Comparison of ENCODE assay signal across 8 cellular contexts in the genomic region with DNA sequence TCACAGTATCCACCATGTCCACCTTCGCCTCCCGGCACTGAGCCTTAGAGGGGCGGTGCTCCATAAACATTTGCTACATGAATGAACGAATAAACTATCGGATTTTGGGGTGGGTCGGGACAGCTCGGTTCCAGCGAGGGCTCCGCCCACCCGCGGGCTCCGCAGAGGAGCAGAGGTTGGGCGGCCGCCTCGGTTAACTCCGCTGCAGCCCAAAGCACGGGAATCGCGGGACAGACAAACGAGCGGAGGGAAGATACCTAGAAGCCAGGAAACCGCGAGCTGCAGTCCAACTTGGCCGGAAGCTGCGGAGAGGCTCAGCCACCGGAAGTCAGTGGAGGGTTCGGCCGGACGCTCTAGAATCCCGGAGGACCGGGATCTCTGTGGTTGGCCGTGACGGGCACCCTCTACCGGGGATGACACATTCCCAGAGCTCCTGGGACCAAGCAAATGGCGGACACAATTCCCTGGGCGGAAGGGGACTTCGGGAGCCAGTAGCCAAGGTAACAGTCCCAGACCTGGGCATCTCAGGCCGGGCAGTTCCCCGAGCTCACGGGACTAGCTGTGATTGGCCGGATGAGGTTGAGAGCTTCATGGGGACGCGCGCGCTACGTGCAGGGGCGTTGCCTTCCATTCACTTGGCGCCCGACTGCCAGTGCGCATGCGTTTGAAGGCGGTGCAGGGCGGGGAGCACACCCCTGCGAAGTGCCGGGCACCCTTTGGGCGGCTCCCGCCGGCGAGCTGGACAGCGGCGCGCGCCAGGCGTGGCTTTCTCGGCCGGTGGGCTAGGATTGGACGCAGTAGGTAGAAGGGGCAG. TPM values are rescaled to one million over a fixed set of nuclear protein-coding genes. Genes with fewer than 3 reads are reported as not detected.
DNase-seq lines count a peak whose midpoint lies in the region; ATAC-seq and TF ChIP-seq lines count a peak whose summit lies in the region.

No MANE protein-coding gene starts in this region.

- intact Hi-C loops in CD4-positive, alpha-beta memory T cell (cut with micrococcal nuclease), result loop anchor here (1.0 to 10.0 kb wide), 5 partner anchors 8 to 523 kb away; partner anchors contain the start of genes ALDH3A2, B9D1 and PRPSAP2
- intact Hi-C loops in dorsolateral prefrontal cortex (cut with DNase I), result loop anchor here in 1 of 2 donors (2.0 to 5.0 kb wide), 3 partner anchors 15 to 389 kb away; partner anchors contain the start of gene B9D1

- peaks cover 0 to 3% (median 0%) of the 10 kb centered on the region in 8 donors for H3K9me3 Mint-ChIP-seq in CD4-positive, alpha-beta memory T cell
- no peaks in the 10 kb centered on the region for H3K9me3 Mint-ChIP-seq in activated CD4-positive, alpha-beta memory T cell treated with anti-CD3 and anti-CD28 coated beads, Interleukin-2, amount 10 ng/mL, durations not matched to agents 7 days and 5 days

- H3K36me3 Mint-ChIP-seq in CD4-positive, alpha-beta memory T cell, result peaks cover 22 to 38% of the 10 kb centered on the region in 2 donors
- H3K36me3 Mint-ChIP-seq in activated CD4-positive, alpha-beta memory T cell treated with anti-CD3 and anti-CD28 coated beads, Interleukin-2, amount 10 ng/mL, durations not matched to agents 7 days and 5 days (ENCODE audit: low read depth), result peaks cover 33% of the 10 kb centered on the region

- H3K9ac ChIP-seq in liver (ENCODE audit: low read depth in 1 of 2, low read length in 2 of 2), result peak overlapping the region; percentile 71 to 89

- ATAC-seq in GM19455 (IDR thresholded peaks at IDR 0.05; ENCODE audit: unreplicated experiment), result peak; percentile 86

- peak overlapping the region; percentile 91 to 99 (median 98) for H3K27ac Mint-ChIP-seq in CD4-positive, alpha-beta memory T cell
- peak overlapping the region; percentile 98 for H3K27ac Mint-ChIP-seq in activated CD4-positive, alpha-beta memory T cell treated with anti-CD3 and anti-CD28 coated beads, Interleukin-2, amount 10 ng/mL, durations not matched to agents 7 days and 5 days

- WGBS in liver, result under 1% methylated on average over 67 of the region's 67 CpGs

- H3K4me3 Mint-ChIP-seq in CD4-positive, alpha-beta memory T cell, result peak overlapping the region; percentile 94 to 100 (median 99)
- H3K4me3 Mint-ChIP-seq in activated CD4-positive, alpha-beta memory T cell treated with anti-CD3 and anti-CD28 coated beads, Interleukin-2, amount 10 ng/mL, durations not matched to agents 7 days and 5 days, result peak overlapping the region; percentile 92

- DNase-seq in CD4-positive, alpha-beta memory T cell, result peak; percentile 94 to 96 (median 95)
- DNase-seq in HK-2 (ENCODE audit: unreplicated experiment), result peak; percentile 99
- peak; percentile 100 for DNase-seq in NCI-H82 treated with DMSO at 0.1 percent for 48 hours (lab: John Stamatoyannopoulos, UW; ENCODE audit: unreplicated experiment)
- peak; percentile 98 for DNase-seq in activated CD4-positive, alpha-beta memory T cell treated with anti-CD3 and anti-CD28 coated beads, Interleukin-2, amount 10 ng/mL, durations not matched to agents 7 days and 5 days
- peak; percentile 97 to 100 (median 98) for DNase-seq in dorsolateral prefrontal cortex
- peak; percentile 91 for DNase-seq in stimulated activated CD4-positive, alpha-beta T cell treated with anti-CD3 and anti-CD28 coated beads, Interleukin-4, amount 100 ng/mL, for 1 hour

- H3K4me1 Mint-ChIP-seq in CD4-positive, alpha-beta memory T cell, result peaks cover 12 to 49% (median 18%) of the 10 kb centered on the region in 4 donors
- peaks cover 44% of the 10 kb centered on the region for H3K4me1 Mint-ChIP-seq in activated CD4-positive, alpha-beta memory T cell treated with anti-CD3 and anti-CD28 coated beads, Interleukin-2, amount 10 ng/mL, durations not matched to agents 7 days and 5 days

- H3K27ac ChIP-seq in CD4-positive, alpha-beta memory T cell (ENCODE audit: low read depth, low read length), result peak overlapping the region; percentile 91
- H3K27ac ChIP-seq in dorsolateral prefrontal cortex (peak overlapping the region; percentile 79 to 99 (median 96)), liver (ENCODE audit: low read depth in 1 of 2, low read length in 2 of 2) (peak overlapping the region; percentile 95 to 97)

- CTCF ChIA-PET in CD4-positive, alpha-beta memory T cell (lab: Charles Lee; ENCODE audit: partially characterized antibody), result interaction anchor here (0.7 to 3.3 kb wide), 12 partner anchors 8 to 385 kb away, joined by 3 to 84 read pairs (median 4); partner anchors contain the start of genes ALDH3A2 and B9D1
- CTCF ChIA-PET in activated CD4-positive, alpha-beta memory T cell treated with anti-CD3 and anti-CD28 coated beads, Interleukin-2, amount 10 ng/mL, durations not matched to agents 7 days and 5 days (lab: Charles Lee), result interaction anchor here (0.7 to 3.1 kb wide), 14 partner anchors 9 to 433 kb away, joined by 3 to 71 read pairs (median 5); partner anchors contain the start of genes ALDH3A2, B9D1 and MFAP4

- H3K9me3 ChIP-seq in CD4-positive, alpha-beta memory T cell (ENCODE audit: control insufficient read depth in 1 of 2, low read length in 2 of 2), result no peaks in the 10 kb centered on the region
- H3K9me3 ChIP-seq in liver (ENCODE audit: control insufficient read depth in 4 of 4, low read length in 3 of 4), result no peaks in the 10 kb centered on the region

- TF ChIP-seq CTCF in dorsolateral prefrontal cortex (IDR thresholded peaks at IDR 0.05 in 54 of 56, conservative IDR thresholded peaks at IDR 0.05 in 2 of 56; ENCODE audit: low read depth in 1 of 56, partially characterized antibody in 56 of 56) (peak in 52 of 56 donors; percentile 7 to 70 (median 40)), liver (IDR thresholded peaks at IDR 0.05; ENCODE audit: low read depth, low read length, missing input control) (no peak)

- POLR2A ChIA-PET in CD4-positive, alpha-beta memory T cell (lab: Charles Lee; ENCODE audit: partially characterized antibody), result interaction anchor here (0.6 to 2.4 kb wide), 14 partner anchors 8 to 490 kb away, joined by 3 to 47 read pairs (median 4); partner anchors contain the start of genes ALDH3A2, B9D1 and ULK2
- POLR2A ChIA-PET in activated CD4-positive, alpha-beta memory T cell treated with anti-CD3 and anti-CD28 coated beads, Interleukin-2, amount 10 ng/mL, durations not matched to agents 7 days and 5 days (lab: Charles Lee), result interaction anchor here (0.6 to 3.3 kb wide), 19 partner anchors 9 to 1666 kb away, joined by 3 to 50 read pairs (median 3); partner anchors contain the start of genes AKAP10, ALDH3A2, B9D1 and MFAP4

- H3K4me3 ChIP-seq in CD4-positive, alpha-beta memory T cell (ENCODE audit: low read length in 2 of 2), result peak overlapping the region; percentile 96 to 98
- peak overlapping the region; percentile 67 to 99 (median 87) for H3K4me3 ChIP-seq in dorsolateral prefrontal cortex
- H3K4me3 ChIP-seq in liver (ENCODE audit: low read depth in 1 of 3, low read length in 3 of 3), result peak overlapping the region; percentile 82 to 92 (median 86)

- no peaks in the 10 kb centered on the region for H3K27me3 ChIP-seq in CD4-positive, alpha-beta memory T cell (ENCODE audit: insufficient read depth, low read length)
- H3K27me3 ChIP-seq in dorsolateral prefrontal cortex (no peaks in the 10 kb centered on the region), liver (ENCODE audit: control insufficient read depth in 4 of 4, insufficient read depth in 4 of 4, low read length in 3 of 4) (no peaks in the 10 kb centered on the region)

- peaks cover 10% of the 10 kb centered on the region for H3K36me3 ChIP-seq in CD4-positive, alpha-beta memory T cell (ENCODE audit: insufficient read depth, low read length)
- H3K36me3 ChIP-seq in liver (ENCODE audit: control insufficient read depth in 4 of 4, insufficient read depth in 3 of 4, low read depth in 1 of 4, low read length in 3 of 4), result peaks cover 4 to 9% (median 7%) of the 10 kb centered on the region in 4 donors

- H3K4me1 ChIP-seq in CD4-positive, alpha-beta memory T cell (ENCODE audit: insufficient read depth, low read length), result peaks cover 19% of the 10 kb centered on the region
- peaks cover 6 to 21% (median 14%) of the 10 kb centered on the region in 4 donors for H3K4me1 ChIP-seq in liver (ENCODE audit: control insufficient read depth in 4 of 4, insufficient read depth in 4 of 4, low read length in 3 of 4)

- TF ChIP-seq RAD21 in liver (IDR thresholded peaks at IDR 0.05), result peak in 1 of 2 donors; percentile 14

- H3K27me3 Mint-ChIP-seq in CD4-positive, alpha-beta memory T cell, result no peaks in the 10 kb centered on the region
- no peaks in the 10 kb centered on the region for H3K27me3 Mint-ChIP-seq in activated CD4-positive, alpha-beta memory T cell treated with anti-CD3 and anti-CD28 coated beads, Interleukin-2, amount 10 ng/mL, durations not matched to agents 7 days and 5 days

TF ChIP-seq in liver, 16 proteins besides CTCF, POLR2A, EP300 and RAD21 (continues in another document):
- peak; percentile 94 to 97 for TF ChIP-seq GABPA (IDR thresholded peaks at IDR 0.05 in 1 of 2, conservative IDR thresholded peaks at IDR 0.05 in 1 of 2)

RNA-seq across cellular contexts. Expression of gene MAPK7, which starts 0.5 kb away (rescaled TPM):
- 10 to 100 TPM; 19.4 to 26.2 TPM for total RNA-seq in CD4-positive, alpha-beta memory T cell
- 10 to 100 TPM in 1 of 2 donors, 1 to 10 TPM in 1; 2.1 to 12.4 TPM for polyA plus RNA-seq in CD4-positive, alpha-beta memory T cell
- total RNA-seq in activated CD4-positive, alpha-beta memory T cell treated with anti-CD3 and anti-CD28 coated beads, Interleukin-2, amount 10 ng/mL, durations not matched to agents 7 days and 5 days, result 10 to 100 TPM; 40.6 to 41.4 TPM
- total RNA-seq in dorsolateral prefrontal cortex (10 to 100 TPM in 118 of 120 experiments, 1 to 10 TPM in 2; 9.3 to 31.4 (median 15.9) TPM), liver (1 to 10 TPM; 6.0 to 8.8 TPM)
- polyA plus RNA-seq in liver, result 1 to 10 TPM; 3.4 to 4.4 TPM

RNA-seq across cellular contexts. Expression of gene MFAP4, which starts 9.2 kb away (rescaled TPM):
- total RNA-seq in CD4-positive, alpha-beta memory T cell, result not detected
- not detected for polyA plus RNA-seq in CD4-positive, alpha-beta memory T cell
- not detected for total RNA-seq in activated CD4-positive, alpha-beta memory T cell treated with anti-CD3 and anti-CD28 coated beads, Interleukin-2, amount 10 ng/mL, durations not matched to agents 7 days and 5 days
- 10 to 100 TPM in 12 of 120 experiments, 1 to 10 TPM in 108; 1.0 to 29.2 (median 4.0) TPM for total RNA-seq in dorsolateral prefrontal cortex
- total RNA-seq in liver, result 1 to 10 TPM; 2.1 to 6.5 TPM
- 10 to 100 TPM in 1 of 2 donors, 1 to 10 TPM in 1; 4.9 to 13.3 TPM for polyA plus RNA-seq in liver

RNA-seq across cellular contexts. Expression of gene B9D1, which starts 15.3 kb away (rescaled TPM):
- 1 to 10 TPM; 2.5 to 2.8 TPM for total RNA-seq in CD4-positive, alpha-beta memory T cell
- polyA plus RNA-seq in CD4-positive, alpha-beta memory T cell, result under 1 TPM in 1 of 2 donors, not detected in 1; 0.29 TPM
- total RNA-seq in activated CD4-positive, alpha-beta memory T cell treated with anti-CD3 and anti-CD28 coated beads, Interleukin-2, amount 10 ng/mL, durations not matched to agents 7 days and 5 days, result 1 to 10 TPM; 2.7 to 3.1 TPM
- total RNA-seq in dorsolateral prefrontal cortex, result 10 to 100 TPM; 10.3 to 48.5 (median 28.0) TPM
- total RNA-seq in liver, result 10 to 100 TPM; 10.8 to 22.0 TPM
- polyA plus RNA-seq in liver, result 10 to 100 TPM in 1 of 2 donors, 1 to 10 TPM in 1; 8.4 to 10.8 TPM

RNA-seq across cellular contexts. Expression of gene RNF112, which starts 33.2 kb away (rescaled TPM):
- total RNA-seq in CD4-positive, alpha-beta memory T cell, result 1 to 10 TPM in 1 of 2 experiments, under 1 TPM in 1; 0.87 to 1.6 TPM
- under 1 TPM in 1 of 2 donors, not detected in 1; 0.06 TPM for polyA plus RNA-seq in CD4-positive, alpha-beta memory T cell
- total RNA-seq in activated CD4-positive, alpha-beta memory T cell treated with anti-CD3 and anti-CD28 coated beads, Interleukin-2, amount 10 ng/mL, durations not matched to agents 7 days and 5 days, result under 1 TPM; 0.58 to 0.60 TPM
- 10 to 100 TPM; 26.1 to 82.1 (median 51.1) TPM for total RNA-seq in dorsolateral prefrontal cortex
- total RNA-seq in liver, result under 1 TPM; 0.23 to 0.42 TPM
- polyA plus RNA-seq in liver, result under 1 TPM; 0.04 to 0.17 TPM

Comparison
In these comparisons a context has a peak if more than half of its experiments do, and no peak if none do; other contexts are left out.
1. Peak in every context shown above with its lines: DNase-seq, ATAC-seq, H3K4me3 ChIP-seq and H3K27ac ChIP-seq.